ENCODE assay signal across 9 cellular contexts in genomic region chr22:20203142-20204099, GRCh38. TPM values are rescaled to one million over a fixed set of nuclear protein-coding genes. Genes with fewer than 3 reads are reported as not detected.
DNase-seq lines count a peak whose midpoint lies in the region; ATAC-seq and TF ChIP-seq lines count a peak whose summit lies in the region.
"Had no signal": no experiment of that assay in that cellular context is flagged by ENCODE, and none has a peak within 500 bp of the region (broad histone marks: within the 10 kb centered on the region; RNA-seq: fewer than 3 reads in every experiment).

No MANE protein-coding gene starts in this region.

- CTCF ChIA-PET in naive thymus-derived CD4-positive, alpha-beta T cell (lab: Charles Lee), result no interaction called here

- TF ChIP-seq CTCF in adrenal gland (IDR thresholded peaks at IDR 0.05) (no peak), thyroid gland (IDR thresholded peaks at IDR 0.05) (no peak)

- H3K27ac ChIP-seq in adrenal gland, result peak overlapping the region in 2 of 5 donors; percentile 34 to 74
- H3K27ac ChIP-seq in thyroid gland, result peak overlapping the region; percentile 32 to 51 (median 42)
- H3K27ac ChIP-seq in naive thymus-derived CD4-positive, alpha-beta T cell (ENCODE audit: low read depth, low read length), result no peak overlapping the region
- H3K27ac ChIP-seq: epithelial cell of prostate had no signal

- peak; percentile 64 for DNase-seq in HK-2 (ENCODE audit: unreplicated experiment)
- peak in 6 of 7 donors; percentile 17 to 70 (median 48) for DNase-seq in adrenal gland
- DNase-seq in iPS-NIHi11 (ENCODE audit: low spot score), result peak; percentile 77
- DNase-seq in thyroid gland, result peak; percentile 40 to 47
- no peak for DNase-seq in naive thymus-derived CD4-positive, alpha-beta T cell
- DNase-seq in NCI-H128 (lab: John Stamatoyannopoulos, UW; ENCODE audit: unreplicated experiment), result no peak
- DNase-seq: activated T-cell treated with anti-CD3 and anti-CD28 coated beads, Interleukin-2, amount 50 U/mL, for 1 hour had no signal

- TF ChIP-seq POLR2A in adrenal gland (IDR thresholded peaks at IDR 0.05) (no peak), thyroid gland (IDR thresholded peaks at IDR 0.05) (no peak)

- H3K27ac Mint-ChIP-seq in naive thymus-derived CD4-positive, alpha-beta T cell, result peak overlapping the region in 3 of 9 donors; percentile 12 to 59 (median 56)

- no peak for ATAC-seq in naive thymus-derived CD4-positive, alpha-beta T cell
- no peak for ATAC-seq in GM18909 (IDR thresholded peaks at IDR 0.05; ENCODE audit: poor library complexity, unreplicated experiment)

- no peaks in the 10 kb centered on the region for H3K27me3 Mint-ChIP-seq in naive thymus-derived CD4-positive, alpha-beta T cell

- 29 to 53% (median 47%) methylated on average over 3 to 13 of the region's 13 CpGs for WGBS in adrenal gland, 4 donors
- 50 to 64% methylated on average over 6 to 7 of the region's 13 CpGs for WGBS in thyroid gland, 2 donors

- H3K36me3 ChIP-seq in adrenal gland (replicated peaks in 1 of 2) (no peaks in the 10 kb centered on the region), thyroid gland (no peaks in the 10 kb centered on the region)
- H3K36me3 ChIP-seq in naive thymus-derived CD4-positive, alpha-beta T cell (ENCODE audit: control insufficient read depth in 2 of 3, insufficient read depth in 3 of 3, low read length in 3 of 3), result no peaks in the 10 kb centered on the region

- H3K4me1 Mint-ChIP-seq in naive thymus-derived CD4-positive, alpha-beta T cell, result peaks cover 12 to 27% (median 24%) of the 10 kb centered on the region in 7 donors

- H3K4me3 ChIP-seq in adrenal gland (no peak overlapping the region), thyroid gland (replicated peaks in 1 of 3) (no peak overlapping the region)
- H3K4me3 ChIP-seq in naive thymus-derived CD4-positive, alpha-beta T cell (ENCODE audit: low read length), result no peak overlapping the region

- H3K9me3 ChIP-seq in adrenal gland (replicated peaks in 1 of 3) (no peaks in the 10 kb centered on the region), thyroid gland (no peaks in the 10 kb centered on the region)
- H3K9me3 ChIP-seq in naive thymus-derived CD4-positive, alpha-beta T cell (ENCODE audit: control insufficient read depth in 2 of 3, low read length in 3 of 3), result no peaks in the 10 kb centered on the region

- peak overlapping the region in 1 of 10 donors; percentile 75 for H3K4me3 Mint-ChIP-seq in naive thymus-derived CD4-positive, alpha-beta T cell

- intact Hi-C loops in adrenal gland (cut with DNase I), result no loop called here
- intact Hi-C loops in thyroid gland (cut with DNase I), result no loop called here
- intact Hi-C loops in naive thymus-derived CD4-positive, alpha-beta T cell (cut with micrococcal nuclease), result no loop called here

- H3K4me1 ChIP-seq in adrenal gland (replicated peaks in 1 of 2) (peaks cover 14 to 23% of the 10 kb centered on the region in 2 donors), thyroid gland (peaks cover 31 to 41% of the 10 kb centered on the region in 2 donors)
- peaks cover 16 to 24% of the 10 kb centered on the region in 2 donors for H3K4me1 ChIP-seq in naive thymus-derived CD4-positive, alpha-beta T cell (ENCODE audit: control insufficient read depth in 2 of 2, insufficient read depth in 2 of 2, low read length in 2 of 2)

- no peaks in the 10 kb centered on the region for H3K9me3 Mint-ChIP-seq in naive thymus-derived CD4-positive, alpha-beta T cell

- H3K36me3 Mint-ChIP-seq in naive thymus-derived CD4-positive, alpha-beta T cell, result no peaks in the 10 kb centered on the region

- POLR2A ChIA-PET in naive thymus-derived CD4-positive, alpha-beta T cell (lab: Charles Lee), result interaction anchor here (3.7 kb wide), 1 partner anchor 41 kb away, joined by 30 read pairs; no protein-coding TSS in a partner anchor

- H3K27me3 ChIP-seq in adrenal gland (no peaks in the 10 kb centered on the region), thyroid gland (no peaks in the 10 kb centered on the region)
- H3K27me3 ChIP-seq in naive thymus-derived CD4-positive, alpha-beta T cell (ENCODE audit: control insufficient read depth in 2 of 2, insufficient read depth in 2 of 2, low read length in 2 of 2), result no peaks in the 10 kb centered on the region

RNA-seq across cellular contexts. Expression of gene CCDC188, which starts 52.6 kb away (rescaled TPM):
- total RNA-seq in adrenal gland (1 to 10 TPM in 2 of 8 donors, under 1 TPM in 5, not detected in 1; 0.30 to 1.6 (median 0.54) TPM), thyroid gland (1 to 10 TPM in 1 of 4 donors, under 1 TPM in 1, not detected in 2; 0.39 to 2.1 TPM)
- 10 to 100 TPM in 1 of 3 donors, 1 to 10 TPM in 1, not detected in 1; 2.9 to 19.0 TPM for polyA plus RNA-seq in adrenal gland
- total RNA-seq in naive thymus-derived CD4-positive, alpha-beta T cell, result not detected
- not detected for polyA plus RNA-seq in naive thymus-derived CD4-positive, alpha-beta T cell

Comparison
In these comparisons a context has a peak if more than half of its experiments do, and no peak if none do; other contexts are left out.
1. DNase-seq: peak in HK-2 (single experiment), adrenal gland (6 of 7), iPS-NIHi11 (single experiment) and thyroid gland (2 of 2); none in naive thymus-derived CD4-positive, alpha-beta T cell (0 of 9) and NCI-H128 (single experiment).